ENCODE assay signal across 13 cellular contexts in genomic region chr1:151574575-151575529, GRCh38. TPM values are rescaled to one million over a fixed set of nuclear protein-coding genes. Genes with fewer than 3 reads are reported as not detected.
DNase-seq lines count a peak whose midpoint lies in the region; ATAC-seq, FAIRE-seq and TF ChIP-seq lines count a peak whose summit lies in the region.
"Had no signal": no experiment of that assay in that cellular context is flagged by ENCODE, and none has a peak within 500 bp of the region (broad histone marks: within the 10 kb centered on the region; RNA-seq: fewer than 3 reads in every experiment).

No MANE protein-coding gene starts in this region.

- H3K27ac Mint-ChIP-seq in activated CD8-positive, alpha-beta memory T cell treated with anti-CD3 and anti-CD28 coated beads, Interleukin-2, amount 10 ng/mL, durations not matched to agents 7 days and 5 days, result peak overlapping the region; percentile 76
- H3K27ac Mint-ChIP-seq in stimulated activated naive B cell treated with anti-CD40 and anti-IgM and Interleukin-4, amounts not matched to agents 10 μg/mL and 1 μg/mL and 100 μg/mL, for 72 hours, result no peak overlapping the region

- CTCF ChIA-PET in activated CD8-positive, alpha-beta memory T cell treated with anti-CD3 and anti-CD28 coated beads, Interleukin-2, amount 10 ng/mL, durations not matched to agents 7 days and 5 days (lab: Charles Lee), result interaction anchor here (0.5 to 2.1 kb wide), 5 partner anchors 11 to 40 kb away, joined by 3 to 5 read pairs (median 3); no protein-coding TSS in a partner anchor
- CTCF ChIA-PET in RWPE1 (lab: Yijun Ruan, JAX), result no interaction called here

- no peak overlapping the region for H3K4me3 Mint-ChIP-seq in activated CD8-positive, alpha-beta memory T cell treated with anti-CD3 and anti-CD28 coated beads, Interleukin-2, amount 10 ng/mL, durations not matched to agents 7 days and 5 days
- H3K4me3 Mint-ChIP-seq in stimulated activated naive B cell treated with anti-CD40 and anti-IgM and Interleukin-4, amounts not matched to agents 10 μg/mL and 1 μg/mL and 100 μg/mL, for 72 hours, result no peak overlapping the region
- H3K4me3 Mint-ChIP-seq: naive thymus-derived CD8-positive, alpha-beta T cell had no signal

- H3K36me3 ChIP-seq in gastroesophageal sphincter, result peaks cover 0 to 93% of the 10 kb centered on the region in 2 donors

- H3K36me3 Mint-ChIP-seq in activated CD8-positive, alpha-beta memory T cell treated with anti-CD3 and anti-CD28 coated beads, Interleukin-2, amount 10 ng/mL, durations not matched to agents 7 days and 5 days, result no peaks in the 10 kb centered on the region
- peaks cover 0 to 10% of the 10 kb centered on the region in 2 donors for H3K36me3 Mint-ChIP-seq in stimulated activated naive B cell treated with anti-CD40 and anti-IgM and Interleukin-4, amounts not matched to agents 10 μg/mL and 1 μg/mL and 100 μg/mL, for 72 hours

- peak overlapping the region; percentile 94 for H3K27ac ChIP-seq in RWPE1
- H3K27ac ChIP-seq in gastroesophageal sphincter, result peak overlapping the region in 1 of 4 donors; percentile 4
- H3K27ac ChIP-seq: C4-2B, VCaP had no signal

- no peaks in the 10 kb centered on the region for H3K27me3 Mint-ChIP-seq in activated CD8-positive, alpha-beta memory T cell treated with anti-CD3 and anti-CD28 coated beads, Interleukin-2, amount 10 ng/mL, durations not matched to agents 7 days and 5 days
- H3K27me3 Mint-ChIP-seq in stimulated activated naive B cell treated with anti-CD40 and anti-IgM and Interleukin-4, amounts not matched to agents 10 μg/mL and 1 μg/mL and 100 μg/mL, for 72 hours, result no peaks in the 10 kb centered on the region
- H3K27me3 Mint-ChIP-seq: naive thymus-derived CD8-positive, alpha-beta T cell had no signal

- TF ChIP-seq POLR2A in gastroesophageal sphincter (IDR thresholded peaks at IDR 0.05), result no peak

- H3K9me3 Mint-ChIP-seq in activated CD8-positive, alpha-beta memory T cell treated with anti-CD3 and anti-CD28 coated beads, Interleukin-2, amount 10 ng/mL, durations not matched to agents 7 days and 5 days (ENCODE audit: low read depth), result no peaks in the 10 kb centered on the region
- no peaks in the 10 kb centered on the region for H3K9me3 Mint-ChIP-seq in stimulated activated naive B cell treated with anti-CD40 and anti-IgM and Interleukin-4, amounts not matched to agents 10 μg/mL and 1 μg/mL and 100 μg/mL, for 72 hours
- H3K9me3 Mint-ChIP-seq: naive thymus-derived CD8-positive, alpha-beta T cell had no signal

- POLR2A ChIA-PET in RWPE1 (lab: Yijun Ruan, JAX; ENCODE audit: low non-redundant PET), result no interaction called here

- H3K4me1 Mint-ChIP-seq in activated CD8-positive, alpha-beta memory T cell treated with anti-CD3 and anti-CD28 coated beads, Interleukin-2, amount 10 ng/mL, durations not matched to agents 7 days and 5 days, result peaks cover 27% of the 10 kb centered on the region
- peaks cover 2 to 7% of the 10 kb centered on the region in 2 donors for H3K4me1 Mint-ChIP-seq in stimulated activated naive B cell treated with anti-CD40 and anti-IgM and Interleukin-4, amounts not matched to agents 10 μg/mL and 1 μg/mL and 100 μg/mL, for 72 hours
- H3K4me1 Mint-ChIP-seq: naive thymus-derived CD8-positive, alpha-beta T cell had no signal

- H3K4me1 ChIP-seq in gastroesophageal sphincter, result no peaks in the 10 kb centered on the region

- no peaks in the 10 kb centered on the region for H3K9me3 ChIP-seq in gastroesophageal sphincter

- H3K27me3 ChIP-seq in gastroesophageal sphincter, result no peaks in the 10 kb centered on the region

- TF ChIP-seq CTCF in RWPE1 (conservative IDR thresholded peaks at IDR 0.05; ENCODE audit: low read depth) (no peak), gastroesophageal sphincter (IDR thresholded peaks at IDR 0.05) (no peak)

- no peak for TF ChIP-seq EP300 in gastroesophageal sphincter (IDR thresholded peaks at IDR 0.05)

- WGBS in gastroesophageal sphincter (ENCODE audit: low coverage in 1 of 2), 2 donors, result 76 to 94% methylated on average over 2 to 3 of the region's 12 CpGs

- no peak for FAIRE-seq in GM19239 (lab: Jason Lieb, UNC)

- no peak overlapping the region for H3K4me3 ChIP-seq in gastroesophageal sphincter

- peak; percentile 97 for ATAC-seq in activated CD8-positive, alpha-beta memory T cell treated with anti-CD3 and anti-CD28 coated beads, Interleukin-2, amount 10 ng/mL, durations not matched to agents 7 days and 5 days
- ATAC-seq in esophagus mucosa, result peak; percentile 94
- peak in 1 of 2 donors; percentile 68 for ATAC-seq in stimulated activated naive B cell treated with anti-CD40 and anti-IgM and Interleukin-4, amounts not matched to agents 10 μg/mL and 1 μg/mL and 100 μg/mL, for 72 hours (replicated peaks)
- no peak for ATAC-seq in gastroesophageal sphincter
- ATAC-seq: naive thymus-derived CD8-positive, alpha-beta T cell had no signal

- DNase-seq in activated CD8-positive, alpha-beta memory T cell treated with anti-CD3 and anti-CD28 coated beads, Interleukin-2, amount 10 ng/mL, durations not matched to agents 7 days and 5 days, result peak; percentile 77
- no peak for DNase-seq in activated CD8-positive, alpha-beta memory T cell treated with anti-CD3 and anti-CD28 coated beads, Interleukin-2, amount 50 U/mL, for 4 hours
- DNase-seq in RWPE1 (ENCODE audit: low spot score) (peak; percentile 90), NCI-H146 (lab: John Stamatoyannopoulos, UW) (no peak), GM19239 (ENCODE audit: insufficient read length, low spot score) (no peak)
- peak; percentile 2 for DNase-seq in stimulated activated naive B cell treated with anti-CD40 and anti-IgM and Interleukin-4, amounts not matched to agents 10 μg/mL and 1 μg/mL and 100 μg/mL, for 72 hours
- DNase-seq: effector memory CD4-positive, alpha-beta T cell; naive thymus-derived CD8-positive, alpha-beta T cell; NCI-H187 had no signal

RNA-seq across cellular contexts. Expression of gene TUFT1, which starts 34.7 kb away (rescaled TPM):
- total RNA-seq in activated CD8-positive, alpha-beta memory T cell treated with anti-CD3 and anti-CD28 coated beads, Interleukin-2, amount 10 ng/mL, durations not matched to agents 7 days and 5 days, result 1 to 10 TPM; 1.7 to 2.5 TPM
- 36.6 TPM for total RNA-seq in esophagus mucosa
- 10 to 100 TPM; 15.1 to 20.4 (median 17.5) TPM for total RNA-seq in gastroesophageal sphincter

RNA-seq across cellular contexts. Expression of gene SNX27, which starts 37.0 kb away (rescaled TPM):
- 10 to 100 TPM; 26.0 to 27.7 TPM for total RNA-seq in activated CD8-positive, alpha-beta memory T cell treated with anti-CD3 and anti-CD28 coated beads, Interleukin-2, amount 10 ng/mL, durations not matched to agents 7 days and 5 days
- total RNA-seq in esophagus mucosa, result 16.4 TPM
- total RNA-seq in gastroesophageal sphincter, result 10 to 100 TPM; 48.1 to 61.1 (median 53.8) TPM

Comparison
In these comparisons a context has a peak if more than half of its experiments do, and no peak if none do; other contexts are left out.
1. DNase-seq: peak in activated CD8-positive, alpha-beta memory T cell treated with anti-CD3 and anti-CD28 coated beads, Interleukin-2, amount 10 ng/mL, durations not matched to agents 7 days and 5 days (single experiment), RWPE1 (single experiment) and stimulated activated naive B cell treated with anti-CD40 and anti-IgM and Interleukin-4, amounts not matched to agents 10 μg/mL and 1 μg/mL and 100 μg/mL, for 72 hours (single experiment); none in activated CD8-positive, alpha-beta memory T cell treated with anti-CD3 and anti-CD28 coated beads, Interleukin-2, amount 50 U/mL, for 4 hours (single experiment), NCI-H146 (single experiment) and GM19239 (single experiment).
2. RNA of gene TUFT1, which starts 34.7 kb away (total RNA-seq): 36.6 TPM in esophagus mucosa (single experiment) and 15.1 to 20.4 TPM in gastroesophageal sphincter; 1.7 to 2.5 TPM in activated CD8-positive, alpha-beta memory T cell treated with anti-CD3 and anti-CD28 coated beads, Interleukin-2, amount 10 ng/mL, durations not matched to agents 7 days and 5 days; every median in the first group is over 4 times any median in the second.